ENCODE assay signal across 18 cellular contexts in the genomic region with DNA sequence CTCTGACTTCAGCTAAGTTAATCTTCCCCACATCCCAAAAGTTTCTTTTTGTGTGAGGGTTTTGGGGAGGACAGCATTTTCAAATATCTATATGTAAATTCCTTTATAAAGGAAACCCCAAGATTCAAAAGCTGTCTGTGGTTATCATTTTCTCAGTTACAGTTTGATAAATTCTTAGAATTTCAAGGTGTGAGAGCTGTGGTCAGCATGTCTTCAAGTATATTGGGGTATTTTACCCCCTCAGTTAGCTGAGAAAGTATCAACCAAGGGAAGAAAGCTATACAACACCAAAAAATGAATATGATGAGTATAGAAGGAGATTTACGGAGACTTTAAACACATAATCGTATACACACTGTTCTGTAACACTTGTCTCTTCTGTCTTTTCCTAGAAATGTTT.
"Had no signal": no experiment of that assay in that cellular context is flagged by ENCODE, and none has a peak within 500 bp of the region (broad histone marks: within the 10 kb centered on the region; RNA-seq: fewer than 3 reads in every experiment).

No MANE protein-coding gene starts in this region.

- DNase-seq: colonic mucosa; dermis blood vessel endothelial cell; endodermal cell; erythroblast; foreskin melanocyte; head of caudate nucleus; kidney glomerular epithelial cell; mesendoderm; naive B cell; posterior cingulate gyrus; sigmoid colon; stimulated activated CD4-positive, alpha-beta T cell treated with anti-CD3 and anti-CD28 coated beads, Interleukin-2, amount 100 ng/mL, for 24 hours; stimulated activated CD4-positive, alpha-beta T cell treated with anti-CD3 and anti-CD28 coated beads, Interleukin-4, amount 100 ng/mL, for 4 hours; stimulated activated naive B cell treated with anti-CD40 and anti-IgM and Interleukin-4, amounts not matched to agents 10 μg/mL and 1 μg/mL and 100 μg/mL, for 72 hours; trophoblast cell had no signal

- H3K4me1 ChIP-seq: colonic mucosa, sigmoid colon had no signal

- H3K27ac ChIP-seq: colonic mucosa, hepatocyte, sigmoid colon, skin epidermis had no signal

- H3K4me3 ChIP-seq: colonic mucosa, hepatocyte, sigmoid colon, skin epidermis had no signal

- H3K27ac Mint-ChIP-seq: endodermal cell; stimulated activated naive B cell treated with anti-CD40 and anti-IgM and Interleukin-4, amounts not matched to agents 10 μg/mL and 1 μg/mL and 100 μg/mL, for 72 hours had no signal

- H3K27me3 Mint-ChIP-seq: naive B cell; stimulated activated naive B cell treated with anti-CD40 and anti-IgM and Interleukin-4, amounts not matched to agents 10 μg/mL and 1 μg/mL and 100 μg/mL, for 72 hours had no signal

- H3K36me3 ChIP-seq: colonic mucosa, sigmoid colon had no signal

- H3K27me3 ChIP-seq: colonic mucosa, hepatocyte, sigmoid colon had no signal

- ATAC-seq: stimulated activated naive B cell treated with anti-CD40 and anti-IgM and Interleukin-4, amounts not matched to agents 10 μg/mL and 1 μg/mL and 100 μg/mL, for 72 hours had no signal

- H3K9me3 Mint-ChIP-seq: endodermal cell; naive B cell; neural crest cell; stimulated activated naive B cell treated with anti-CD40 and anti-IgM and Interleukin-4, amounts not matched to agents 10 μg/mL and 1 μg/mL and 100 μg/mL, for 72 hours had no signal

- H3K9me3 ChIP-seq: colonic mucosa, sigmoid colon had no signal

- H3K4me3 Mint-ChIP-seq: endodermal cell; naive B cell; neural crest cell; stimulated activated naive B cell treated with anti-CD40 and anti-IgM and Interleukin-4, amounts not matched to agents 10 μg/mL and 1 μg/mL and 100 μg/mL, for 72 hours had no signal
